19 cellular contexts compared by ENCODE assay signal in the genomic region with DNA sequence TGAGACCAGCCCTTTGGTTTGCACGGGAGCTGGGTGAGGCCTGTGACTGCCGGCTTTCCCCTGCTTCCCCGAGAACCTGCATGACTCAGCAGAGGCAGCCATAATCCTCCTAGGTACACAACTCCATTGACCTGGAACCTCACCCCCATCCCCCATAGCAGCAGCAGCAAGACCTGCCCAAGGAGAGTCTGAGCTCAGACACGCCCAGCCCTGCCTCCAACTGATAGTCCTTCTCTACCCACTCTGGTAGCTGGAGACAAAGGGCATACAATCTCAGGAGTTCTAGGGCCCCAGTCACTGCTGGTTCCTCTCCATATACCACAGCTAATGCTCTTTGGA.
DNase-seq lines count a peak whose midpoint lies in the region; ATAC-seq, FAIRE-seq and TF ChIP-seq lines count a peak whose summit lies in the region.
"Had no signal": no experiment of that assay in that cellular context is flagged by ENCODE, and none has a peak within 500 bp of the region (broad histone marks: within the 10 kb centered on the region; RNA-seq: fewer than 3 reads in every experiment).

No MANE protein-coding gene starts in this region.

- no peaks in the 10 kb centered on the region for H3K9me3 Mint-ChIP-seq in Caco-2 (ENCODE audit: unreplicated experiment)
- no peaks in the 10 kb centered on the region for H3K9me3 Mint-ChIP-seq in CD8-positive, alpha-beta T cell

- H3K27ac ChIP-seq in H1 (ENCODE audit: low read depth, low read length) (no peak overlapping the region), mesendoderm (ENCODE audit: low read depth, low read length) (no peak overlapping the region), heart right ventricle (no peak overlapping the region)
- H3K27ac ChIP-seq in CD8-positive, alpha-beta T cell (ENCODE audit: low read depth, low read length), result no peak overlapping the region
- H3K27ac ChIP-seq: gastroesophageal sphincter, SJSA1 had no signal

- H3K27me3 Mint-ChIP-seq in Caco-2 (ENCODE audit: insufficient read depth, unreplicated experiment), result peaks cover 4% of the 10 kb centered on the region
- H3K27me3 Mint-ChIP-seq in CD8-positive, alpha-beta T cell (ENCODE audit: low read depth), result no peaks in the 10 kb centered on the region
- H3K27me3 Mint-ChIP-seq: stimulated activated naive B cell treated with anti-CD40 and anti-IgM and Interleukin-4, amounts not matched to agents 10 μg/mL and 1 μg/mL and 100 μg/mL, for 72 hours had no signal

- H3K9ac ChIP-seq in H1 (replicated peaks in 1 of 4; ENCODE audit: extremely low read depth in 1 of 4, low read depth in 3 of 4, low read length in 3 of 4) (no peak overlapping the region), mesendoderm (ENCODE audit: low read length) (no peak overlapping the region)

- H3K4me1 Mint-ChIP-seq in Caco-2 (ENCODE audit: low read depth, unreplicated experiment), result peaks cover 5% of the 10 kb centered on the region
- H3K4me1 Mint-ChIP-seq in CD8-positive, alpha-beta T cell (ENCODE audit: low read depth), result no peaks in the 10 kb centered on the region
- H3K4me1 Mint-ChIP-seq: stimulated activated naive B cell treated with anti-CD40 and anti-IgM and Interleukin-4, amounts not matched to agents 10 μg/mL and 1 μg/mL and 100 μg/mL, for 72 hours had no signal

- H3K4me2 ChIP-seq in H1 (ENCODE audit: insufficient read depth in 1 of 2, low read depth in 2 of 2, low read length in 2 of 2) (no peak overlapping the region), mesendoderm (ENCODE audit: low read length) (no peak overlapping the region)

- TF ChIP-seq RAD21 in H1 (IDR thresholded peaks at IDR 0.05 in 1 of 2, conservative IDR thresholded peaks at IDR 0.05 in 1 of 2; ENCODE audit: low read depth in 2 of 2, low read length in 2 of 2), result no peak

- TF ChIP-seq POLR2A in H1 (IDR thresholded peaks at IDR 0.05; ENCODE audit: control extremely low read depth in 1 of 2, low read depth in 2 of 2, low read length in 2 of 2), result no peak

- H4K91ac ChIP-seq in H1 (replicated peaks; ENCODE audit: insufficient read length, low read length), result no peak overlapping the region

- H3K4me3 Mint-ChIP-seq in Caco-2 (ENCODE audit: unreplicated experiment), result no peak overlapping the region
- H3K4me3 Mint-ChIP-seq in CD8-positive, alpha-beta T cell, result no peak overlapping the region
- H3K4me3 Mint-ChIP-seq: nephron; stimulated activated naive B cell treated with anti-CD40 and anti-IgM and Interleukin-4, amounts not matched to agents 10 μg/mL and 1 μg/mL and 100 μg/mL, for 72 hours had no signal

- no peak overlapping the region for H3K18ac ChIP-seq in H1 (ENCODE audit: extremely low read depth, low read length)
- H3K18ac ChIP-seq in mesendoderm (ENCODE audit: low read length), result no peak overlapping the region

- H3K9me3 ChIP-seq in Caco-2, result no peaks in the 10 kb centered on the region
- no peaks in the 10 kb centered on the region for H3K9me3 ChIP-seq in H1 (ENCODE audit: insufficient read depth in 2 of 2, low read depth in 1 of 2, low read length in 1 of 2)
- H3K9me3 ChIP-seq in heart right ventricle, result peaks cover 0 to 7% (median 0%) of the 10 kb centered on the region in 11 donors
- H3K9me3 ChIP-seq in CD8-positive, alpha-beta T cell (ENCODE audit: low read length), result no peaks in the 10 kb centered on the region
- H3K9me3 ChIP-seq: gastroesophageal sphincter, MG63, SJSA1 had no signal

- no peaks in the 10 kb centered on the region for H4K20me1 ChIP-seq in H1 (replicated peaks in 1 of 2; ENCODE audit: control insufficient read depth in 1 of 2, insufficient read depth in 2 of 2, low read length in 2 of 2)

- no peaks in the 10 kb centered on the region for H3K27me3 ChIP-seq in Caco-2 (replicated peaks; ENCODE audit: control insufficient read depth, insufficient read depth, low read length)
- H3K27me3 ChIP-seq in H1 (replicated peaks in 1 of 4; ENCODE audit: control insufficient read depth in 3 of 4, extremely low read depth in 1 of 4, insufficient read depth in 3 of 4, low read length in 3 of 4), result no peaks in the 10 kb centered on the region
- H3K27me3 ChIP-seq in mesendoderm (ENCODE audit: insufficient read depth, low read length, poor library complexity), result no peaks in the 10 kb centered on the region
- H3K27me3 ChIP-seq in heart right ventricle, result no peaks in the 10 kb centered on the region
- H3K27me3 ChIP-seq in CD8-positive, alpha-beta T cell (ENCODE audit: insufficient read depth, low read length), result no peaks in the 10 kb centered on the region
- H3K27me3 ChIP-seq: gastroesophageal sphincter, MG63, SJSA1 had no signal

- no peaks in the 10 kb centered on the region for H3K23me2 ChIP-seq in H1 (ENCODE audit: low read depth, low read length)

- WGBS in H1 (ENCODE audit: extremely low coverage in 1 of 2, insufficient coverage in 1 of 2, insufficient read length in 1 of 2, insufficient replicate concordance in 2 of 2, low coverage in 1 of 2, low lambda C conversion rate in 2 of 2, missing lambda C conversion rate in 1 of 2), 2 experiments, result 75% methylated on average over 4 of the region's 4 CpGs; no CpG with 5 or more reads in 1 of the 2 experiments
- WGBS in mesendoderm (ENCODE audit: extremely low coverage, insufficient coverage, low lambda C conversion rate), result no CpG with 5 or more reads among the region's 4 CpGs
- 90 to 93% methylated on average over 4 of the region's 4 CpGs for WGBS in heart right ventricle, 2 donors

- no peak for TF ChIP-seq EP300 in H1 (IDR thresholded peaks at IDR 0.05; ENCODE audit: borderline replicate concordance in 1 of 2, low read depth in 2 of 2, low read length in 2 of 2)

- no peak for ATAC-seq in heart right ventricle
- ATAC-seq in CD8-positive, alpha-beta T cell, result no peak
- ATAC-seq: gastroesophageal sphincter; stimulated activated naive B cell treated with anti-CD40 and anti-IgM and Interleukin-4, amounts not matched to agents 10 μg/mL and 1 μg/mL and 100 μg/mL, for 72 hours had no signal

- H4K5ac ChIP-seq in H1 (ENCODE audit: insufficient read length, low read depth, low read length) (no peak overlapping the region), mesendoderm (ENCODE audit: low read length) (no peak overlapping the region)

- DNase-seq in Caco-2, result peak; percentile 21 to 63
- DNase-seq in M059J (ENCODE audit: low read depth), result peak; percentile 20
- no peak for DNase-seq in H1 (ENCODE audit: low read depth in 1 of 2, low spot score in 2 of 2)
- peak; percentile 27 for DNase-seq in mesendoderm
- no peak for DNase-seq in heart right ventricle
- no peak for DNase-seq in CD8-positive, alpha-beta T cell
- no peak for DNase-seq in RKO (ENCODE audit: low spot score)
- no peak for DNase-seq in cardiac septum (ENCODE audit: low spot score)
- DNase-seq: activated CD4-positive, alpha-beta T cell treated with anti-CD3 and anti-CD28 coated beads for 4 hours; activated CD8-positive, alpha-beta memory T cell treated with anti-CD3 and anti-CD28 coated beads, Interleukin-2, amount 50 U/mL, for 48 hours; anterior cingulate cortex; DND-41; HCEC 1CT; MG63; NCI-H187 treated with DMSO at 0.1 percent for 48 hours; stimulated activated naive B cell treated with anti-CD40 and anti-IgM and Interleukin-4, amounts not matched to agents 10 μg/mL and 1 μg/mL and 100 μg/mL, for 72 hours had no signal

- H3K79me2 ChIP-seq in H1 (ENCODE audit: control insufficient read depth in 1 of 2, insufficient read depth in 2 of 2, low read length in 2 of 2), result no peaks in the 10 kb centered on the region
- no peaks in the 10 kb centered on the region for H3K79me2 ChIP-seq in mesendoderm (ENCODE audit: control insufficient read depth, insufficient read depth, low read length)

- H2BK20ac ChIP-seq in H1 (ENCODE audit: low read length), result no peak overlapping the region

- H3K4me3 ChIP-seq in Caco-2 (ENCODE audit: low read depth, low read length), result no peak overlapping the region
- no peak overlapping the region for H3K4me3 ChIP-seq in H1 (ENCODE audit: extremely low read depth in 1 of 4, insufficient read depth in 2 of 4, low read depth in 3 of 4, low read length in 4 of 4)
- no peak overlapping the region for H3K4me3 ChIP-seq in mesendoderm (ENCODE audit: low read length)
- no peak overlapping the region for H3K4me3 ChIP-seq in heart right ventricle
- H3K4me3 ChIP-seq in CD8-positive, alpha-beta T cell (ENCODE audit: low read depth, low read length), result no peak overlapping the region
- H3K4me3 ChIP-seq: gastroesophageal sphincter, MG63, SJSA1 had no signal

- no peak overlapping the region for H3K56ac ChIP-seq in H1 (replicated peaks; ENCODE audit: insufficient read length, low read depth, low read length)
- H3K56ac ChIP-seq in mesendoderm (ENCODE audit: low read length), result peak overlapping the region; percentile 17

- POLR2A ChIA-PET in Caco-2 (lab: Charles Lee), result no interaction called here
- POLR2A ChIA-PET in H1 (lab: Charles Lee; ENCODE audit: partially characterized antibody), result no interaction called here
- POLR2A ChIA-PET in CD8-positive, alpha-beta T cell (lab: Charles Lee), result no interaction called here

- no peak overlapping the region for H2AK5ac ChIP-seq in H1 (ENCODE audit: low read depth, low read length)
- no peak overlapping the region for H2AK5ac ChIP-seq in mesendoderm (ENCODE audit: low read length)

- H3K4ac ChIP-seq in H1 (replicated peaks; ENCODE audit: insufficient read length, low read depth, low read length) (no peak overlapping the region), mesendoderm (ENCODE audit: low read depth, low read length) (no peak overlapping the region)

- H3K23ac ChIP-seq in H1 (ENCODE audit: insufficient read length), result no peak overlapping the region
- no peak overlapping the region for H3K23ac ChIP-seq in mesendoderm (ENCODE audit: low read length)

- H3K79me1 ChIP-seq in H1 (ENCODE audit: low read depth, low read length), result no peaks in the 10 kb centered on the region
- no peaks in the 10 kb centered on the region for H3K79me1 ChIP-seq in mesendoderm (ENCODE audit: low read length)

- BruUV-seq in Caco-2 (replicated peaks; lab: Mats Ljungman, UMichigan), result no TSS peak

- H3K4me1 ChIP-seq in Caco-2 (peaks cover 7% of the 10 kb centered on the region; the same call in 1 of the 2 replicates), H1 (replicated peaks in 1 of 4; ENCODE audit: control insufficient read depth in 3 of 4, insufficient read depth in 4 of 4, low read length in 3 of 4) (no peaks in the 10 kb centered on the region), mesendoderm (ENCODE audit: control insufficient read depth, low read depth, low read length) (no peaks in the 10 kb centered on the region), heart right ventricle (peaks cover 0 to 20% (median 7%) of the 10 kb centered on the region in 9 donors)
- no peaks in the 10 kb centered on the region for H3K4me1 ChIP-seq in CD8-positive, alpha-beta T cell (ENCODE audit: insufficient read depth, low read length)

- H2BK120ac ChIP-seq in H1 (replicated peaks; ENCODE audit: low read depth, low read length), result no peak overlapping the region
- no peak overlapping the region for H2BK120ac ChIP-seq in mesendoderm (ENCODE audit: low read depth, low read length)

- intact Hi-C loops in Caco-2 (cut with micrococcal nuclease; ENCODE audit: unreplicated experiment), result no loop called here
- intact Hi-C loops in heart right ventricle (cut with DNase I), result no loop called here
- intact Hi-C loops in CD8-positive, alpha-beta T cell (cut with DNase I, micrococcal nuclease), result no loop called here
- intact Hi-C loops in cardiac septum (cut with DNase I), result no loop called here

- H3K14ac ChIP-seq in H1 (ENCODE audit: insufficient read length), result no peak overlapping the region

- H2AFZ ChIP-seq in H1 (ENCODE audit: low read length), result 0 out of 2 replicates have a peak overlapping the region, but pooled peaks have one; percentile 44

- H2BK5ac ChIP-seq in H1 (ENCODE audit: low read depth, low read length) (no peak overlapping the region), mesendoderm (ENCODE audit: low read length) (no peak overlapping the region)

- no peak for FAIRE-seq in H1 (lab: Jason Lieb, UNC)

- H2BK15ac ChIP-seq in H1 (ENCODE audit: low read length) (no peak overlapping the region), mesendoderm (replicated peaks; ENCODE audit: low read depth) (no peak overlapping the region)

- H3K36me3 Mint-ChIP-seq in Caco-2 (ENCODE audit: insufficient read depth, unreplicated experiment), result no peaks in the 10 kb centered on the region
- no peaks in the 10 kb centered on the region for H3K36me3 Mint-ChIP-seq in CD8-positive, alpha-beta T cell
- H3K36me3 Mint-ChIP-seq: stimulated activated naive B cell treated with anti-CD40 and anti-IgM and Interleukin-4, amounts not matched to agents 10 μg/mL and 1 μg/mL and 100 μg/mL, for 72 hours had no signal

- H2BK12ac ChIP-seq in H1 (ENCODE audit: low read depth, low read length), result no peak overlapping the region

- TF ChIP-seq CTCF in Caco-2 (IDR thresholded peaks at IDR 0.05; ENCODE audit: insufficient read depth in 1 of 2, low read depth in 1 of 2, low read length in 1 of 2, severe bottlenecking in 1 of 2, unreplicated experiment in 1 of 2) (no peak), H1 (IDR thresholded peaks at IDR 0.05; ENCODE audit: control extremely low read depth in 1 of 3, insufficient read depth in 1 of 3, low read depth in 1 of 3, low read length in 3 of 3) (no peak), heart right ventricle (IDR thresholded peaks at IDR 0.05) (no peak)
- no peak for TF ChIP-seq CTCF in CD8-positive, alpha-beta T cell (IDR thresholded peaks at IDR 0.05)

- H3K36me3 ChIP-seq in Caco-2 (ENCODE audit: control insufficient read depth, insufficient read depth, low read length), result no peaks in the 10 kb centered on the region
- H3K36me3 ChIP-seq in H1 (ENCODE audit: control insufficient read depth in 2 of 4, insufficient read depth in 4 of 4, low read length in 3 of 4), result no peaks in the 10 kb centered on the region
- no peaks in the 10 kb centered on the region for H3K36me3 ChIP-seq in mesendoderm (ENCODE audit: control insufficient read depth, insufficient read depth, low read length)
- H3K36me3 ChIP-seq in heart right ventricle, result no peaks in the 10 kb centered on the region
- H3K36me3 ChIP-seq in CD8-positive, alpha-beta T cell (ENCODE audit: insufficient read depth, low read length), result no peaks in the 10 kb centered on the region
- H3K36me3 ChIP-seq: gastroesophageal sphincter, MG63, SJSA1 had no signal

- CTCF ChIA-PET in Caco-2 (lab: Charles Lee), result interaction anchor here (0.6 kb wide), 1 partner anchor 39 kb away, joined by 3 read pairs; no protein-coding TSS in a partner anchor
- CTCF ChIA-PET in H1 (lab: Charles Lee; ENCODE audit: partially characterized antibody), result interaction anchor here (0.6 to 1.6 kb wide), 3 partner anchors 9 to 19 kb away, joined by 3 to 5 read pairs (median 4); no protein-coding TSS in a partner anchor
- CTCF ChIA-PET in CD8-positive, alpha-beta T cell (lab: Charles Lee), result no interaction called here

- H3K27ac Mint-ChIP-seq in Caco-2 (ENCODE audit: unreplicated experiment), result no peak overlapping the region
- H3K27ac Mint-ChIP-seq in CD8-positive, alpha-beta T cell, result no peak overlapping the region
- H3K27ac Mint-ChIP-seq: stimulated activated naive B cell treated with anti-CD40 and anti-IgM and Interleukin-4, amounts not matched to agents 10 μg/mL and 1 μg/mL and 100 μg/mL, for 72 hours had no signal

- no peak overlapping the region for H4K8ac ChIP-seq in H1 (ENCODE audit: extremely low read depth, insufficient read depth, low read length)
- no peak overlapping the region for H4K8ac ChIP-seq in mesendoderm (ENCODE audit: low read depth, low read length)

Comparison
In these comparisons a context has a peak if more than half of its experiments do, and no peak if none do; other contexts are left out.
1. DNase-seq: peak in Caco-2 (2 of 2), M059J (single experiment) and mesendoderm (single experiment); none in H1 (0 of 2), heart right ventricle (0 of 2), CD8-positive, alpha-beta T cell (0 of 7), RKO (single experiment) and cardiac septum (single experiment).